In genomic region chr12:121086896-121087295, GRCh38 we compare ENCODE assay signal across 17 cellular contexts. TPM values are rescaled to one million over a fixed set of nuclear protein-coding genes. Genes with fewer than 3 reads are reported as not detected.
A peak's percentile ranks its signal among the peaks of the same experiment; 100 is the strongest.
DNase-seq lines count a peak whose midpoint lies in the region; ATAC-seq lines count a peak whose summit lies in the region.
"Had no signal": no experiment of that assay in that cellular context is flagged by ENCODE, and none has a peak within 500 bp of the region (broad histone marks: within the 10 kb centered on the region; RNA-seq: fewer than 3 reads in every experiment).

No MANE protein-coding gene starts in this region.

- H3K4me3 ChIP-seq in BLaER1: no peak overlapping the region
- H3K4me3 ChIP-seq in BLaER1 treated with 17β-estradiol and CSF1 and Interleukin-3, amounts not matched to agents 10 nM and 100 nM: no peak overlapping the region
- H3K4me3 ChIP-seq: GM12878, GM23248 had no signal

- H3K36me3 ChIP-seq in BLaER1: no peaks in the 10 kb centered on the region
- no peaks in the 10 kb centered on the region for H3K36me3 ChIP-seq in BLaER1 treated with 17β-estradiol and CSF1 and Interleukin-3, amounts not matched to agents 10 nM and 100 nM

- no peak overlapping the region for H3K9ac ChIP-seq in BLaER1
- peak overlapping the region in 3 of 11 experiments; percentile 38 to 57 (median 53); a peak in 4 of 22 replicates for H3K9ac ChIP-seq in BLaER1 treated with 17β-estradiol and CSF1 and Interleukin-3, amounts not matched to agents 10 nM and 100 nM
- H3K9ac ChIP-seq: GM23248 had no signal

- H3K27ac ChIP-seq in BLaER1: peak overlapping the region; percentile 68
- H3K27ac ChIP-seq in BLaER1 treated with 17β-estradiol and CSF1 and Interleukin-3, amounts not matched to agents 10 nM and 100 nM: peak overlapping the region in 9 of 11 experiments; percentile 18 to 77 (median 72); a peak in 16 of 22 replicates
- H3K27ac ChIP-seq: GM23248 had no signal

- DNase-seq in mesenteric fat pad (ENCODE audit: low spot score) (peak; percentile 75), NCI-H1436 treated with DMSO at 0.1 percent for 48 hours (lab: John Stamatoyannopoulos, UW) (no peak), SIG-M5 treated with dmso at 0.1 percent for 504 hours (lab: John Stamatoyannopoulos, UW; ENCODE audit: unreplicated experiment) (no peak)
- DNase-seq: CD4-positive, alpha-beta T cell; CD8-positive, alpha-beta memory T cell; DMS 273 treated with DMSO at 0.1 percent for 48 hours; DMS79; EL; GDM1; GM23248; H7; HCEC 1CT had no signal

- no peaks in the 10 kb centered on the region for H3K9me3 ChIP-seq in BLaER1
- H3K9me3 ChIP-seq in BLaER1 treated with 17β-estradiol and CSF1 and Interleukin-3, amounts not matched to agents 10 nM and 100 nM (replicated peaks in 1 of 11): no peaks in the 10 kb centered on the region

- ATAC-seq in HG03460 (IDR thresholded peaks at IDR 0.05; ENCODE audit: unreplicated experiment): no peak
- ATAC-seq: GM12878 had no signal

- no peaks in the 10 kb centered on the region for H4K20me1 ChIP-seq in BLaER1
- H4K20me1 ChIP-seq in BLaER1 treated with 17β-estradiol and CSF1 and Interleukin-3, amounts not matched to agents 10 nM and 100 nM: no peaks in the 10 kb centered on the region

- H3K27me3 ChIP-seq in BLaER1: no peaks in the 10 kb centered on the region
- no peaks in the 10 kb centered on the region for H3K27me3 ChIP-seq in BLaER1 treated with 17β-estradiol and CSF1 and Interleukin-3, amounts not matched to agents 10 nM and 100 nM

- peaks cover 28% of the 10 kb centered on the region for H3K4me1 ChIP-seq in BLaER1
- peaks cover 22 to 39% (median 26%) of the 10 kb centered on the region in 10 experiments for H3K4me1 ChIP-seq in BLaER1 treated with 17β-estradiol and CSF1 and Interleukin-3, amounts not matched to agents 10 nM and 100 nM

- H3K4me2 ChIP-seq in BLaER1: peak overlapping the region; percentile 58
- H3K4me2 ChIP-seq in BLaER1 treated with 17β-estradiol and CSF1 and Interleukin-3, amounts not matched to agents 10 nM and 100 nM: peak overlapping the region; percentile 50 to 78 (median 69)

RNA-seq across cellular contexts. Expression of gene P2RX7, which starts 45.8 kb away (rescaled TPM):
- 4.7 TPM for total RNA-seq in mesenteric fat pad
- total RNA-seq: H7 had no signal

RNA-seq across cellular contexts. Expression of gene OASL, which starts 47.9 kb away (rescaled TPM):
- 8.1 TPM for total RNA-seq in mesenteric fat pad
- total RNA-seq: H1, H7 had no signal
